Comparison of ENCODE assay signal across 8 cellular contexts in genomic region chr11:67371549-67372231, GRCh38. TPM values are rescaled to one million over a fixed set of nuclear protein-coding genes. Genes with fewer than 3 reads are reported as not detected.
DNase-seq lines count a peak whose midpoint lies in the region; ATAC-seq and TF ChIP-seq lines count a peak whose summit lies in the region.

No MANE protein-coding gene starts in this region.

- H3K36me3 ChIP-seq in effector memory CD4-positive, alpha-beta T cell (ENCODE audit: control insufficient read depth, insufficient read depth, low read length), result no peaks in the 10 kb centered on the region

- no peak for ATAC-seq in GM18520 (IDR thresholded peaks at IDR 0.05; ENCODE audit: unreplicated experiment)
- no peak for ATAC-seq in GM18858 (IDR thresholded peaks at IDR 0.05; ENCODE audit: unreplicated experiment)

- in situ Hi-C loops in ACHN (cut with HindIII; ENCODE audit: low pct_ligation_motif_present, low pct_unique_long_range_greater_than_20kb, low sequenced_read_pairs) (no loop called here), GM13976 (cut with MboI; ENCODE audit: low sequenced_read_pairs, unreplicated experiment) (no loop called here), SK-MEL-5 (cut with HindIII; ENCODE audit: low pct_unique_long_range_greater_than_20kb, low sequenced_read_pairs) (no loop called here)

- H3K4me3 ChIP-seq in effector memory CD4-positive, alpha-beta T cell (ENCODE audit: insufficient read depth, low read depth, low read length, poor library complexity, severe bottlenecking), result peak overlapping the region; percentile 34
- peak overlapping the region; percentile 27 for H3K4me3 ChIP-seq in mononuclear cell (ENCODE audit: low read length)

- no peaks in the 10 kb centered on the region for H3K9me3 ChIP-seq in effector memory CD4-positive, alpha-beta T cell (ENCODE audit: control insufficient read depth, low read length)
- no peaks in the 10 kb centered on the region for H3K9me3 ChIP-seq in mononuclear cell (ENCODE audit: low read depth, low read length)

- TF ChIP-seq CTCF in GM13976 (IDR thresholded peaks at IDR 0.05; ENCODE audit: borderline replicate concordance, control extremely low read depth, extremely low read depth, insufficient read depth, missing control alignments), result peak; percentile 8

- H3K27me3 ChIP-seq in effector memory CD4-positive, alpha-beta T cell (replicated peaks; ENCODE audit: control insufficient read depth, insufficient read depth, low read length, poor library complexity, severe bottlenecking), result no peaks in the 10 kb centered on the region
- no peaks in the 10 kb centered on the region for H3K27me3 ChIP-seq in mononuclear cell (ENCODE audit: insufficient read depth, low read length)

- DNase-seq in ACHN (peak; percentile 65), GM13976 (ENCODE audit: low spot score) (peak; percentile 70), SK-MEL-5 (ENCODE audit: low read depth, low spot score) (peak; percentile 38), Ammon's horn (ENCODE audit: low spot score) (no peak)
- no peak for DNase-seq in effector memory CD4-positive, alpha-beta T cell

- peak overlapping the region; percentile 82 for H3K27ac ChIP-seq in effector memory CD4-positive, alpha-beta T cell (ENCODE audit: insufficient read depth, low read length, poor library complexity, severe bottlenecking)

- peaks cover 58% of the 10 kb centered on the region for H3K4me1 ChIP-seq in effector memory CD4-positive, alpha-beta T cell (ENCODE audit: control insufficient read depth, insufficient read depth, low read length, poor library complexity, severe bottlenecking)
- peaks cover 67% of the 10 kb centered on the region for H3K4me1 ChIP-seq in mononuclear cell (ENCODE audit: insufficient read depth, low read length)

RNA-seq across cellular contexts. Expression of gene CLCF1, which starts 1.7 kb away (rescaled TPM):
- total RNA-seq in SK-MEL-5 (2014; rRNA removed; shearing (Covaris generic)), result 0.45 TPM in 1 of 2 replicates, not detected in the other
- polyA plus RNA-seq in SK-MEL-5 (2015; cell fraction: cytosol; rRNA removed), result 0.29 and 0.90 TPM in 2 replicates
- polyA plus RNA-seq in SK-MEL-5 (2015; cell fraction: nucleus; rRNA removed), result 0.58 and 1.9 TPM in 2 replicates
- total RNA-seq in mononuclear cell, result 11.0 TPM

RNA-seq across cellular contexts. Expression of gene POLD4, which starts 18.3 kb away (rescaled TPM):
- 20.2 and 21.8 TPM in 2 replicates for total RNA-seq in SK-MEL-5 (2014; rRNA removed; shearing (Covaris generic))
- 40.0 and 41.4 TPM in 2 replicates for polyA plus RNA-seq in SK-MEL-5 (2015; cell fraction: cytosol; rRNA removed)
- polyA plus RNA-seq in SK-MEL-5 (2015; cell fraction: nucleus; rRNA removed), result 87.6 and 94.3 TPM in 2 replicates
- total RNA-seq in mononuclear cell, result 33.9 TPM

RNA-seq across cellular contexts. Expression of gene RAD9A, which starts 20.1 kb away (rescaled TPM):
- 6.6 and 8.1 TPM in 2 replicates for total RNA-seq in SK-MEL-5 (2014; rRNA removed; shearing (Covaris generic))
- polyA plus RNA-seq in SK-MEL-5 (2015; cell fraction: cytosol; rRNA removed), result 9.4 and 12.6 TPM in 2 replicates
- 60.3 and 78.0 TPM in 2 replicates for polyA plus RNA-seq in SK-MEL-5 (2015; cell fraction: nucleus; rRNA removed)
- total RNA-seq in mononuclear cell, result 7.8 TPM

RNA-seq across cellular contexts. Expression of gene PPP1CA, which starts 30.0 kb away (rescaled TPM):
- 173 and 193 TPM in 2 replicates for total RNA-seq in SK-MEL-5 (2014; rRNA removed; shearing (Covaris generic))
- 140 and 153 TPM in 2 replicates for polyA plus RNA-seq in SK-MEL-5 (2015; cell fraction: cytosol; rRNA removed)
- 27.7 and 44.5 TPM in 2 replicates for polyA plus RNA-seq in SK-MEL-5 (2015; cell fraction: nucleus; rRNA removed)
- 126 TPM for total RNA-seq in mononuclear cell

RNA-seq across cellular contexts. Expression of gene TBC1D10C, which starts 32.2 kb away (rescaled TPM):
- total RNA-seq in SK-MEL-5 (2014; rRNA removed; shearing (Covaris generic)), result not detected in 2 replicates
- not detected in 2 replicates for polyA plus RNA-seq in SK-MEL-5 (2015; cell fraction: cytosol; rRNA removed)
- polyA plus RNA-seq in SK-MEL-5 (2015; cell fraction: nucleus; rRNA removed), result 1.2 TPM in 1 of 2 replicates, not detected in the other
- total RNA-seq in mononuclear cell, result 51.6 TPM

Comparison
In these comparisons a context has a peak if more than half of its experiments do, and no peak if none do; other contexts are left out.
1. DNase-seq: peak in ACHN (single experiment), GM13976 (single experiment) and SK-MEL-5 (single experiment); none in effector memory CD4-positive, alpha-beta T cell (0 of 3) and Ammon's horn (single experiment).